8 cellular contexts compared by ENCODE assay signal in genomic region chr1:154219511-154219910, GRCh38. TPM values are rescaled to one million over a fixed set of nuclear protein-coding genes. Genes with fewer than 3 reads are reported as not detected.
DNase-seq lines count a peak whose midpoint lies in the region; ATAC-seq and TF ChIP-seq lines count a peak whose summit lies in the region.

No MANE protein-coding gene starts in this region.

- H3K27ac ChIP-seq in VCaP: peak overlapping the region; percentile 100

- H3K4me3 Mint-ChIP-seq in stimulated activated naive CD8-positive, alpha-beta T cell treated with anti-CD3 and anti-CD28 coated beads, Interleukin-15, Interleukin-2, amounts not matched to agents 100 ng/mL and 50 ng/mL, for 24 hours: peak overlapping the region; percentile 96
- H3K4me3 Mint-ChIP-seq in glutamatergic neuron (ENCODE audit: unreplicated experiment): peak overlapping the region; percentile 94

- peaks cover 65% of the 10 kb centered on the region for H3K36me3 Mint-ChIP-seq in stimulated activated naive CD8-positive, alpha-beta T cell treated with anti-CD3 and anti-CD28 coated beads, Interleukin-15, Interleukin-2, amounts not matched to agents 100 ng/mL and 50 ng/mL, for 24 hours (ENCODE audit: low read depth)
- no peaks in the 10 kb centered on the region for H3K36me3 Mint-ChIP-seq in glutamatergic neuron (ENCODE audit: unreplicated experiment)

- peak overlapping the region; percentile 97 for H3K4me3 ChIP-seq in retinal pigment epithelial cell (ENCODE audit: low read length)

- H3K9me3 Mint-ChIP-seq in stimulated activated naive CD8-positive, alpha-beta T cell treated with anti-CD3 and anti-CD28 coated beads, Interleukin-15, Interleukin-2, amounts not matched to agents 100 ng/mL and 50 ng/mL, for 24 hours: no peaks in the 10 kb centered on the region
- peaks cover 15% of the 10 kb centered on the region for H3K9me3 Mint-ChIP-seq in glutamatergic neuron (ENCODE audit: unreplicated experiment)

- peak overlapping the region; percentile 99 for H3K27ac Mint-ChIP-seq in stimulated activated naive CD8-positive, alpha-beta T cell treated with anti-CD3 and anti-CD28 coated beads, Interleukin-15, Interleukin-2, amounts not matched to agents 100 ng/mL and 50 ng/mL, for 24 hours
- H3K27ac Mint-ChIP-seq in glutamatergic neuron (ENCODE audit: unreplicated experiment): peak overlapping the region; percentile 97

- ATAC-seq in stimulated activated naive CD8-positive, alpha-beta T cell treated with anti-CD3 and anti-CD28 coated beads, Interleukin-15, Interleukin-2, amounts not matched to agents 100 U/mL and 50 U/mL, for 24 hours: no peak
- no peak for ATAC-seq in GM19023 (IDR thresholded peaks at IDR 0.05; ENCODE audit: unreplicated experiment)

- H3K27me3 Mint-ChIP-seq in stimulated activated naive CD8-positive, alpha-beta T cell treated with anti-CD3 and anti-CD28 coated beads, Interleukin-15, Interleukin-2, amounts not matched to agents 100 ng/mL and 50 ng/mL, for 24 hours: no peaks in the 10 kb centered on the region
- H3K27me3 Mint-ChIP-seq in glutamatergic neuron (ENCODE audit: unreplicated experiment): peaks cover 8% of the 10 kb centered on the region

- peaks cover 77% of the 10 kb centered on the region for H3K4me1 Mint-ChIP-seq in stimulated activated naive CD8-positive, alpha-beta T cell treated with anti-CD3 and anti-CD28 coated beads, Interleukin-15, Interleukin-2, amounts not matched to agents 100 ng/mL and 50 ng/mL, for 24 hours (ENCODE audit: low read depth)
- H3K4me1 Mint-ChIP-seq in glutamatergic neuron (ENCODE audit: low read depth, unreplicated experiment): peaks cover 28% of the 10 kb centered on the region

- no peak for TF ChIP-seq CTCF in VCaP (conservative IDR thresholded peaks at IDR 0.05)
- TF ChIP-seq CTCF in glutamatergic neuron (IDR thresholded peaks at IDR 0.05; ENCODE audit: partially characterized antibody, unreplicated experiment): no peak
- TF ChIP-seq CTCF in retinal pigment epithelial cell (conservative IDR thresholded peaks at IDR 0.05; ENCODE audit: low read depth, low read length): no peak
- TF ChIP-seq CTCF in GM10266 (IDR thresholded peaks at IDR 0.05; ENCODE audit: control insufficient read depth, insufficient read depth, low read depth, missing control alignments): no peak

- DNase-seq in stimulated activated naive CD8-positive, alpha-beta T cell treated with anti-CD3 and anti-CD28 coated beads, Interleukin-15, Interleukin-2, amounts not matched to agents 100 U/mL and 50 U/mL, for 24 hours: no peak
- DNase-seq in glutamatergic neuron: no peak
- DNase-seq in retinal pigment epithelial cell (ENCODE audit: low read depth): no peak
- no peak for DNase-seq in stimulated activated CD4-positive, alpha-beta T cell treated with anti-CD3 and anti-CD28 coated beads, Interleukin-4, amount 100 ng/mL, for 1 hour
- no peak for DNase-seq in GM10266 (ENCODE audit: extremely low spot score)

RNA-seq across cellular contexts. Expression of gene UBAP2L, which starts 1.2 kb away (rescaled TPM):
- 259 TPM for total RNA-seq in glutamatergic neuron (ENCODE audit: unreplicated experiment)

RNA-seq across cellular contexts. Expression of gene CFAP141, which starts 13.4 kb away (rescaled TPM):
- total RNA-seq in glutamatergic neuron (ENCODE audit: unreplicated experiment): not detected

RNA-seq across cellular contexts. Expression of gene TPM3, which starts 27.6 kb away (rescaled TPM):
- 392 TPM for total RNA-seq in glutamatergic neuron (ENCODE audit: unreplicated experiment)

RNA-seq across cellular contexts. Expression of gene HAX1, which starts 52.9 kb away (rescaled TPM):
- total RNA-seq in glutamatergic neuron (ENCODE audit: unreplicated experiment): 79.1 TPM
